29 cellular contexts compared by ENCODE assay signal in the genomic region with DNA sequence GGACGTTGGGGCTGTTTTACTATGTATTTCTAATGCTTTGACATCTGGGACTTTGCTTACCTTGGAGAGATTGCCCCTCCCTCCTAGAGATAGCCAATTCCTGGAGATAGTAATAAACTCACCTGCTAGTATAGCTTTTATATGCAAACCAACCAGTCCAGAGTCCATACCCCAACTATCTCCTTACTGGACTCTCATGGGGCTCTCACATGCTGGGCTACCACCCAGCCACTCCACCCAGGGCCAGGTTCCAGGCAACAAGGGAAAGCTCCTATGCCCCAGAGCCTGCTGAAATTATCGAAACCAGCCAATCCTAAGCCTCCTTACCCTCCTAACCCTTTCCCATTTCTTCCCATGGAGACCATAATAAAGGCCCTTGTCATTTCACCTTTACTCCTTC. TPM values are rescaled to one million over a fixed set of nuclear protein-coding genes. Genes with fewer than 3 reads are reported as not detected.
DNase-seq lines count a peak whose midpoint lies in the region; FAIRE-seq and TF ChIP-seq lines count a peak whose summit lies in the region.
"Had no signal": no experiment of that assay in that cellular context is flagged by ENCODE, and none has a peak within 500 bp of the region (broad histone marks: within the 10 kb centered on the region; RNA-seq: fewer than 3 reads in every experiment).

No MANE protein-coding gene starts in this region.

- no peaks in the 10 kb centered on the region for H3K36me3 ChIP-seq in keratinocyte (ENCODE audit: control insufficient read depth in 2 of 2, extremely low read depth in 1 of 2, insufficient read depth in 2 of 2, low read length in 2 of 2)
- H3K36me3 ChIP-seq in transverse colon, result no peaks in the 10 kb centered on the region
- H3K36me3 ChIP-seq in Karpas-422 (ENCODE audit: insufficient read depth, low read length), result no peaks in the 10 kb centered on the region
- H3K36me3 ChIP-seq: BE2C, Peyer's patch, thyroid gland had no signal

- intact Hi-C loops in transverse colon (cut with DNase I; ENCODE audit: low total_unique reads), result no loop called here

- H3K9me3 ChIP-seq in keratinocyte (ENCODE audit: control insufficient read depth, low read depth, low read length) (no peaks in the 10 kb centered on the region), transverse colon (no peaks in the 10 kb centered on the region), Karpas-422 (ENCODE audit: low read length) (no peaks in the 10 kb centered on the region)
- H3K9me3 ChIP-seq: BE2C, Peyer's patch, stomach, thyroid gland had no signal

- H3K9me3 Mint-ChIP-seq in activated naive CD4-positive, alpha-beta T cell treated with anti-CD3 and anti-CD28 coated beads, Interleukin-2, amount 50 U/mL, for 24 hours, result no peaks in the 10 kb centered on the region
- H3K9me3 Mint-ChIP-seq in activated naive CD8-positive, alpha-beta T cell treated with anti-CD3 and anti-CD28 coated beads for 36 hours, result peaks cover under 1% of the 10 kb centered on the region
- H3K9me3 Mint-ChIP-seq in type B pancreatic cell, result no peaks in the 10 kb centered on the region
- H3K9me3 Mint-ChIP-seq: CD8-positive, alpha-beta T cell; immature natural killer cell; T-helper 2 cell treated with Interferon-gamma antibody and Interleukin-4, amounts not matched to agents 5 μg/mL and 100 μg/mL, for 36 hours had no signal

- WGBS in transverse colon (ENCODE audit: low coverage in 1 of 2), 2 donors, result 0 to 79% methylated on average over 1 to 2 of the region's 2 CpGs

- peak overlapping the region; percentile 85 for H3K27ac Mint-ChIP-seq in activated naive CD4-positive, alpha-beta T cell treated with anti-CD3 and anti-CD28 coated beads, Interleukin-2, amount 50 U/mL, for 24 hours
- H3K27ac Mint-ChIP-seq in activated naive CD8-positive, alpha-beta T cell treated with anti-CD3 and anti-CD28 coated beads for 36 hours, result peak overlapping the region; percentile 86
- no peak overlapping the region for H3K27ac Mint-ChIP-seq in type B pancreatic cell
- H3K27ac Mint-ChIP-seq: CD8-positive, alpha-beta T cell; memory B cell had no signal

- TF ChIP-seq CTCF in keratinocyte (optimal IDR thresholded peaks at IDR 0.05 in 1 of 3, IDR thresholded peaks at IDR 0.05 in 1 of 3, conservative IDR thresholded peaks at IDR 0.05 in 1 of 3; ENCODE audit: extremely low read depth in 1 of 3, insufficient read depth in 2 of 3, low read length in 3 of 3) (no peak), transverse colon (IDR thresholded peaks at IDR 0.05) (no peak), type B pancreatic cell (conservative IDR thresholded peaks at IDR 0.05) (no peak)

- no peaks in the 10 kb centered on the region for H3K9me1 ChIP-seq in keratinocyte (ENCODE audit: control insufficient read depth, extremely low read depth, insufficient read depth, low read length)

- H3K9ac ChIP-seq in keratinocyte (ENCODE audit: control insufficient read depth, extremely low read depth, insufficient read depth, low read length), result peak overlapping the region; percentile 46
- H3K9ac ChIP-seq in Karpas-422 (ENCODE audit: low read length), result no peak overlapping the region
- H3K9ac ChIP-seq: KMS-11 had no signal

- no peaks in the 10 kb centered on the region for H3K9me2 ChIP-seq in Karpas-422 (replicated peaks; ENCODE audit: insufficient read depth, low read length)

- peaks cover 49% of the 10 kb centered on the region for H3K4me1 Mint-ChIP-seq in activated naive CD4-positive, alpha-beta T cell treated with anti-CD3 and anti-CD28 coated beads, Interleukin-2, amount 50 U/mL, for 24 hours
- H3K4me1 Mint-ChIP-seq in activated naive CD8-positive, alpha-beta T cell treated with anti-CD3 and anti-CD28 coated beads for 36 hours, result peaks cover 40% of the 10 kb centered on the region
- peaks cover 18% of the 10 kb centered on the region for H3K4me1 Mint-ChIP-seq in type B pancreatic cell (ENCODE audit: unreplicated experiment)

- in situ Hi-C loops in transverse colon (cut with MboI; ENCODE audit: low pct_ligation_motif_present in 1 of 4, low pct_unique_long_range_greater_than_20kb in 1 of 4, low sequenced_read_pairs in 3 of 4), result no loop called here

- H3K27me3 ChIP-seq in keratinocyte (ENCODE audit: control insufficient read depth, extremely low read depth, insufficient read depth, low read length) (no peaks in the 10 kb centered on the region), transverse colon (no peaks in the 10 kb centered on the region), Karpas-422 (ENCODE audit: low read length) (no peaks in the 10 kb centered on the region)
- H3K27me3 ChIP-seq: BE2C, Peyer's patch, stomach, thyroid gland had no signal

- H3K79me2 ChIP-seq in keratinocyte (ENCODE audit: control insufficient read depth, insufficient read depth, low read length) (no peaks in the 10 kb centered on the region), Karpas-422 (ENCODE audit: low read length) (no peaks in the 10 kb centered on the region)

- no peak overlapping the region for H3K4me3 ChIP-seq in keratinocyte (ENCODE audit: control insufficient read depth in 2 of 3, extremely low read depth in 1 of 3, insufficient read depth in 2 of 3, low read depth in 1 of 3, low read length in 3 of 3)
- H3K4me3 ChIP-seq in transverse colon, result no peak overlapping the region
- H3K4me3 ChIP-seq in Karpas-422 (ENCODE audit: low read length), result no peak overlapping the region
- H3K4me3 ChIP-seq: Peyer's patch, skin epidermis, stomach, thyroid gland had no signal

- peak overlapping the region; percentile 65 for H3K27ac ChIP-seq in keratinocyte (ENCODE audit: control insufficient read depth, insufficient read depth, low read length)
- H3K27ac ChIP-seq in transverse colon, result no peak overlapping the region
- H3K27ac ChIP-seq in Karpas-422 (ENCODE audit: low read length), result no peak overlapping the region
- H3K27ac ChIP-seq: KMS-11, Peyer's patch, stomach, thyroid gland had no signal

- no peak overlapping the region for H3K4me3 Mint-ChIP-seq in activated naive CD4-positive, alpha-beta T cell treated with anti-CD3 and anti-CD28 coated beads, Interleukin-2, amount 50 U/mL, for 24 hours
- no peak overlapping the region for H3K4me3 Mint-ChIP-seq in activated naive CD8-positive, alpha-beta T cell treated with anti-CD3 and anti-CD28 coated beads for 36 hours
- H3K4me3 Mint-ChIP-seq in type B pancreatic cell, result no peak overlapping the region
- H3K4me3 Mint-ChIP-seq: CD8-positive, alpha-beta T cell; immature natural killer cell; memory B cell; T-helper 2 cell treated with Interferon-gamma antibody and Interleukin-4, amounts not matched to agents 5 μg/mL and 100 μg/mL, for 36 hours had no signal

- H4K20me1 ChIP-seq in keratinocyte (ENCODE audit: control insufficient read depth, extremely low read depth, insufficient read depth, low read length) (no peaks in the 10 kb centered on the region), Karpas-422 (ENCODE audit: insufficient read depth, low read depth, low read length) (no peaks in the 10 kb centered on the region)

- no peak for DNase-seq in activated naive CD4-positive, alpha-beta T cell treated with anti-CD3 and anti-CD28 coated beads, Interleukin-2, amount 50 U/mL, for 16 hours
- no peak for DNase-seq in activated naive CD8-positive, alpha-beta T cell treated with anti-CD3 and anti-CD28 coated beads for 36 hours
- DNase-seq in keratinocyte (ENCODE audit: low read depth, low spot score) (no peak), transverse colon (peak; percentile 23), mucosa of gallbladder (ENCODE audit: low spot score) (no peak), Karpas-422 (no peak), type B pancreatic cell (ENCODE audit: extremely low spot score, unreplicated experiment) (no peak)
- DNase-seq: activated CD4-positive, alpha-beta T cell treated with anti-CD3 and anti-CD28 coated beads for 4 hours; activated effector memory CD4-positive, alpha-beta T cell treated with Interleukin-2 at 50 U/mL for 16 hours; amniotic stem cell; BE2C; CD8-positive, alpha-beta T cell; effector CD4-positive, alpha-beta T cell; immature natural killer cell; NCI-H1417 treated with DMSO at 0.1 percent for 48 hours; NCI-H2029 treated with DMSO at 0.1 percent for 48 hours; NCI-H2227 treated with DMSO at 0.1 percent for 48 hours; NCI-H69; Peyer's patch; SHP77 treated with DMSO at 0.1 percent for 48 hours; stomach; thyroid gland had no signal

- no peak for TF ChIP-seq POLR2A in transverse colon (IDR thresholded peaks at IDR 0.05)

- peaks cover 34% of the 10 kb centered on the region for H3K4me1 ChIP-seq in keratinocyte (ENCODE audit: control insufficient read depth, extremely low read depth, insufficient read depth, low read length)
- peaks cover 0 to 23% (median 6%) of the 10 kb centered on the region in 4 donors for H3K4me1 ChIP-seq in transverse colon
- no peaks in the 10 kb centered on the region for H3K4me1 ChIP-seq in Karpas-422 (ENCODE audit: low read length)
- H3K4me1 ChIP-seq: BE2C, Peyer's patch had no signal

- no peaks in the 10 kb centered on the region for H3K27me3 Mint-ChIP-seq in activated naive CD4-positive, alpha-beta T cell treated with anti-CD3 and anti-CD28 coated beads, Interleukin-2, amount 50 U/mL, for 24 hours
- no peaks in the 10 kb centered on the region for H3K27me3 Mint-ChIP-seq in activated naive CD8-positive, alpha-beta T cell treated with anti-CD3 and anti-CD28 coated beads for 36 hours
- no peaks in the 10 kb centered on the region for H3K27me3 Mint-ChIP-seq in type B pancreatic cell
- H3K27me3 Mint-ChIP-seq: memory B cell had no signal

- dilution Hi-C loops in keratinocyte (cut with MboI; ENCODE audit: extremely low pct_ligation_motif_present, low sequenced_read_pairs), result no loop called here

- no peak for TF ChIP-seq EP300 in transverse colon (IDR thresholded peaks at IDR 0.05; ENCODE audit: low read depth)

- H3K4me2 ChIP-seq in keratinocyte (ENCODE audit: control insufficient read depth, extremely low read depth, insufficient read depth, low read depth, low read length) (peak overlapping the region; percentile 51), Karpas-422 (ENCODE audit: low read depth, low read length, poor library complexity, severe bottlenecking) (no peak overlapping the region)
- H3K4me2 ChIP-seq: KMS-11 had no signal

- FAIRE-seq in keratinocyte (lab: Jason Lieb, UNC), result peak; percentile 39

- peaks cover 37% of the 10 kb centered on the region for H3K36me3 Mint-ChIP-seq in activated naive CD4-positive, alpha-beta T cell treated with anti-CD3 and anti-CD28 coated beads, Interleukin-2, amount 50 U/mL, for 24 hours
- H3K36me3 Mint-ChIP-seq in activated naive CD8-positive, alpha-beta T cell treated with anti-CD3 and anti-CD28 coated beads for 36 hours, result peaks cover 41% of the 10 kb centered on the region
- H3K36me3 Mint-ChIP-seq in type B pancreatic cell, result peaks cover 43% of the 10 kb centered on the region

- no peak overlapping the region for H2AFZ ChIP-seq in keratinocyte (ENCODE audit: control insufficient read depth, low read length)
- H2AFZ ChIP-seq in Karpas-422 (ENCODE audit: low read length), result no peak overlapping the region

RNA-seq across cellular contexts. Expression of gene MGP, which starts 25.5 kb away (rescaled TPM):
- total RNA-seq in activated naive CD8-positive, alpha-beta T cell treated with anti-CD3 and anti-CD28 coated beads for 36 hours, result not detected
- polyA plus RNA-seq in keratinocyte, result 0.24 to 0.33 TPM (median 0.31 TPM) in 3 replicates
- 0.62 TPM for polyA plus RNA-seq in keratinocyte (2011; ENCODE audit: low read depth)
- 0.39 and 0.72 TPM in 2 replicates for polyA plus RNA-seq in keratinocyte (2011; cell fraction: cytosol; rRNA removed)
- 0.42 and 0.72 TPM in 2 replicates for polyA plus RNA-seq in keratinocyte (2011; cell fraction: nucleus; rRNA removed)
- polyA plus RNA-seq in keratinocyte (2012; ENCODE audit: low replicate concordance), result 0.23 and 0.50 TPM in 2 replicates
- polyA minus RNA-seq in keratinocyte, result not detected in 3 replicates
- polyA minus RNA-seq in keratinocyte (2011; cell fraction: cytosol; rRNA and poly(A)+ RNA removed), result not detected
- not detected in 2 replicates for polyA minus RNA-seq in keratinocyte (2011; cell fraction: nucleus; rRNA and poly(A)+ RNA removed)
- total RNA-seq in transverse colon (100 to 1,000 TPM in 3 of 4 donors, 10 to 100 TPM in 1; 90.5 to 499 (median 234) TPM), mucosa of gallbladder (223 TPM), type B pancreatic cell (ENCODE audit: low replicate concordance) (5.4 and 41.1 TPM in 2 replicates)
- total RNA-seq in Karpas-422 (2014; rRNA removed; shearing (Covaris generic); ENCODE audit: low replicate concordance), result not detected in 2 replicates

RNA-seq across cellular contexts. Expression of gene ERP27, which starts 27.2 kb away (rescaled TPM):
- 1 to 10 TPM; 1.3 to 1.6 TPM for total RNA-seq in activated naive CD8-positive, alpha-beta T cell treated with anti-CD3 and anti-CD28 coated beads for 36 hours
- 0.06 to 0.18 TPM (median 0.17 TPM) in 3 replicates for polyA plus RNA-seq in keratinocyte
- polyA plus RNA-seq in keratinocyte (2011; ENCODE audit: low read depth), result 0.60 TPM
- polyA plus RNA-seq in keratinocyte (2011; cell fraction: cytosol; rRNA removed), result 0.10 and 0.19 TPM in 2 replicates
- polyA plus RNA-seq in keratinocyte (2011; cell fraction: nucleus; rRNA removed), result 0.15 and 0.23 TPM in 2 replicates
- polyA plus RNA-seq in keratinocyte (2012; ENCODE audit: low replicate concordance), result 0.05 and 0.93 TPM in 2 replicates
- 0.10 to 0.33 TPM in 2 of 3 replicates, not detected in the other for polyA minus RNA-seq in keratinocyte
- polyA minus RNA-seq in keratinocyte (2011; cell fraction: cytosol; rRNA and poly(A)+ RNA removed), result not detected
- polyA minus RNA-seq in keratinocyte (2011; cell fraction: nucleus; rRNA and poly(A)+ RNA removed), result 0.47 TPM in 1 of 2 replicates, not detected in the other
- total RNA-seq in transverse colon (1 to 10 TPM in 1 of 4 donors, under 1 TPM in 1, not detected in 2; 0.64 to 2.6 TPM), mucosa of gallbladder (0.49 TPM), type B pancreatic cell (ENCODE audit: low replicate concordance) (12.4 and 42.3 TPM in 2 replicates)
- 0.18 and 0.60 TPM in 2 replicates for total RNA-seq in Karpas-422 (2014; rRNA removed; shearing (Covaris generic); ENCODE audit: low replicate concordance)
- total RNA-seq: Daoy, glomerular endothelial cell had no signal

RNA-seq across cellular contexts. Expression of gene ARHGDIB, which starts 50.3 kb away (rescaled TPM):
- total RNA-seq in activated naive CD8-positive, alpha-beta T cell treated with anti-CD3 and anti-CD28 coated beads for 36 hours, result 100 to 1,000 TPM; 652 to 665 TPM
- polyA plus RNA-seq in keratinocyte, result 78.5 to 190 TPM (median 164 TPM) in 3 replicates
- polyA plus RNA-seq in keratinocyte (2011; ENCODE audit: low read depth), result 12.4 TPM
- 127 and 160 TPM in 2 replicates for polyA plus RNA-seq in keratinocyte (2011; cell fraction: cytosol; rRNA removed)
- 67.0 and 69.6 TPM in 2 replicates for polyA plus RNA-seq in keratinocyte (2011; cell fraction: nucleus; rRNA removed)
- 26.7 and 109 TPM in 2 replicates for polyA plus RNA-seq in keratinocyte (2012; ENCODE audit: low replicate concordance)
- 113 to 158 TPM (median 147 TPM) in 3 replicates for polyA minus RNA-seq in keratinocyte
- 42.0 TPM for polyA minus RNA-seq in keratinocyte (2011; cell fraction: cytosol; rRNA and poly(A)+ RNA removed)
- polyA minus RNA-seq in keratinocyte (2011; cell fraction: nucleus; rRNA and poly(A)+ RNA removed), result 13.4 and 19.9 TPM in 2 replicates
- 10 to 100 TPM; 36.7 to 69.5 (median 48.3) TPM for total RNA-seq in transverse colon
- 86.1 TPM for total RNA-seq in mucosa of gallbladder
- 503 and 765 TPM in 2 replicates for total RNA-seq in Karpas-422 (2014; rRNA removed; shearing (Covaris generic); ENCODE audit: low replicate concordance)
- total RNA-seq in type B pancreatic cell (ENCODE audit: low replicate concordance), result 17.0 and 60.8 TPM in 2 replicates
